In genomic region chr7:139109983-139110411, GRCh38 we compare ENCODE assay signal across 8 cellular contexts. TPM values are rescaled to one million over a fixed set of nuclear protein-coding genes. Genes with fewer than 3 reads are reported as not detected.
DNase-seq lines count a peak whose midpoint lies in the region; ATAC-seq and TF ChIP-seq lines count a peak whose summit lies in the region.

No MANE protein-coding gene starts in this region.

- H3K4me1 Mint-ChIP-seq in stimulated activated memory B cell treated with anti-CD40 and anti-IgM and Interleukin-4, amounts not matched to agents 10 μg/mL and 1 μg/mL and 100 μg/mL, for 72 hours: peaks cover 25% of the 10 kb centered on the region

- H3K9ac ChIP-seq in SK-N-MC (ENCODE audit: insufficient read length): no peak overlapping the region

- H3K9me3 ChIP-seq in SK-N-MC (ENCODE audit: low read depth, low read length): no peaks in the 10 kb centered on the region

- H3K27me3 Mint-ChIP-seq in stimulated activated memory B cell treated with anti-CD40 and anti-IgM and Interleukin-4, amounts not matched to agents 10 μg/mL and 1 μg/mL and 100 μg/mL, for 72 hours: no peaks in the 10 kb centered on the region

- ATAC-seq in GM21737 (IDR thresholded peaks at IDR 0.05; ENCODE audit: unreplicated experiment) (peak; percentile 0), foreskin keratinocyte (peak; percentile 4), HG02642 (IDR thresholded peaks at IDR 0.05; ENCODE audit: poor library complexity, unreplicated experiment) (no peak)
- peak; percentile 14 for ATAC-seq in stimulated activated memory B cell treated with anti-CD40 and anti-IgM and Interleukin-4, amounts not matched to agents 10 μg/mL and 1 μg/mL and 100 μg/mL, for 72 hours

- H3K4me1 ChIP-seq in foreskin keratinocyte: peaks cover 10% of the 10 kb centered on the region

- CTCF ChIA-PET in HEK293T (lab: Yijun Ruan, JAX): interaction anchor here (0.9 kb wide), 1 partner anchor 35 kb away, joined by 3 read pairs; no protein-coding TSS in a partner anchor

- POLR2A ChIA-PET in HEK293T (lab: Yijun Ruan, JAX): no interaction called here

- peak overlapping the region; percentile 85 for H3K4me3 ChIP-seq in SK-N-MC

- TF ChIP-seq CTCF in foreskin keratinocyte (conservative IDR thresholded peaks at IDR 0.05): no peak

- peak overlapping the region; percentile 94 for H3K27ac Mint-ChIP-seq in stimulated activated memory B cell treated with anti-CD40 and anti-IgM and Interleukin-4, amounts not matched to agents 10 μg/mL and 1 μg/mL and 100 μg/mL, for 72 hours

- H3K36me3 ChIP-seq in SK-N-MC (ENCODE audit: insufficient read depth, low read length): no peaks in the 10 kb centered on the region

- H3K36me3 Mint-ChIP-seq in stimulated activated memory B cell treated with anti-CD40 and anti-IgM and Interleukin-4, amounts not matched to agents 10 μg/mL and 1 μg/mL and 100 μg/mL, for 72 hours: peaks cover 26% of the 10 kb centered on the region

- DNase-seq in SK-N-MC (ENCODE audit: low read depth, low spot score) (no peak), foreskin keratinocyte (no peak), medulla oblongata (ENCODE audit: extremely low spot score) (no peak), activated gamma-delta T cell treated with Interleukin-2 at 50 U/mL for 16 hours (no peak), HEK293T (ENCODE audit: extremely low spot score) (no peak)

- H3K27me3 ChIP-seq in foreskin keratinocyte: no peaks in the 10 kb centered on the region

- H3K4me3 Mint-ChIP-seq in stimulated activated memory B cell treated with anti-CD40 and anti-IgM and Interleukin-4, amounts not matched to agents 10 μg/mL and 1 μg/mL and 100 μg/mL, for 72 hours: peak overlapping the region; percentile 98

- peaks cover 4% of the 10 kb centered on the region for H3K9me3 Mint-ChIP-seq in stimulated activated memory B cell treated with anti-CD40 and anti-IgM and Interleukin-4, amounts not matched to agents 10 μg/mL and 1 μg/mL and 100 μg/mL, for 72 hours

- H3K27ac ChIP-seq in SK-N-MC (no peak overlapping the region), foreskin keratinocyte (peak overlapping the region; percentile 65)

TF ChIP-seq in HEK293T, 16 proteins besides CTCF, POLR2A, EP300 and RAD21:
- TF ChIP-seq FOXM1 (IDR thresholded peaks at IDR 0.05; ENCODE audit: borderline replicate concordance): no peak
- TF ChIP-seq ARNT (IDR thresholded peaks at IDR 0.05): no peak
- TF ChIP-seq L3MBTL2 (conservative IDR thresholded peaks at IDR 0.05): no peak
- TF ChIP-seq TARDBP (IDR thresholded peaks at IDR 0.05): no peak
- TF ChIP-seq FOXK2 (IDR thresholded peaks at IDR 0.05): no peak
- TF ChIP-seq SUZ12 (IDR thresholded peaks at IDR 0.05): no peak
- no peak for TF ChIP-seq ZNF384 (IDR thresholded peaks at IDR 0.05)
- TF ChIP-seq BHLHE40 (IDR thresholded peaks at IDR 0.05; ENCODE audit: borderline replicate concordance): no peak
- no peak for TF ChIP-seq HDGF (IDR thresholded peaks at IDR 0.05; ENCODE audit: borderline replicate concordance)
- no peak for TF ChIP-seq NFRKB (IDR thresholded peaks at IDR 0.05)
- no peak for TF ChIP-seq FOXA1 (IDR thresholded peaks at IDR 0.05)
- TF ChIP-seq LEF1 (IDR thresholded peaks at IDR 0.05; ENCODE audit: borderline replicate concordance): no peak

RNA-seq across cellular contexts. Expression of gene ZC3HAV1, which starts 0.5 kb away (rescaled TPM):
- total RNA-seq in foreskin keratinocyte: 36.4 and 43.2 TPM in 2 replicates
- 12.9 and 13.9 TPM in 2 replicates for polyA plus RNA-seq in foreskin keratinocyte
